ENCODE assay signal across 22 cellular contexts in the genomic region with DNA sequence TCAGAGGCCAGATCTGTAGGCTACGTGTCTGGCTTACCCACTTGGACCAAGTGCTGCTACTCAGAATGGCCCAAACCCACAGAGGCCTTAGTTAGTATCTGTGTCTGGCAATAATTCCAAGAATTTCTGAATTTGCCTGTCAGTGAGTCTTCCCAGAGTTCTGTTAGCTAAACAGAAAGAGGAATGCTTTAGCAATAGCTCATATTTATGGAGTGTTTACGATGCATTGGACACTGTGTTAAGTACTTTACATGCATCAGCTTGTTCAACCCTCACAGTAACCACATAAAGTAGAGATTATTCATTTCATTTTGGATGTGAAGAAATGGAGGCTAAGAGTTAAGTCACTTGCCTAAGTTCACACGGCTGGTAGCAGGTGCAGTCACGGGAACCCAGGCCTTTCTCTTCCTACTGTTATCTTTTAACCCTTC.
A peak's percentile ranks its signal among the peaks of the same experiment; 100 is the strongest.
DNase-seq lines count a peak whose midpoint lies in the region; ATAC-seq, FAIRE-seq and TF ChIP-seq lines count a peak whose summit lies in the region.
"Had no signal": no experiment of that assay in that cellular context is flagged by ENCODE, and none has a peak within 500 bp of the region (broad histone marks: within the 10 kb centered on the region; RNA-seq: fewer than 3 reads in every experiment).

No MANE protein-coding gene starts in this region.

- no peak overlapping the region for H2AFZ ChIP-seq in astrocyte (ENCODE audit: low read depth, low read length)

- no peaks in the 10 kb centered on the region for H4K20me1 ChIP-seq in astrocyte (ENCODE audit: insufficient read depth, low read length)

- no peak overlapping the region for H3K4me3 ChIP-seq in astrocyte (ENCODE audit: insufficient read depth, low read depth, low read length)
- H3K4me3 ChIP-seq: gastrocnemius medialis, spleen, vagina had no signal

- H3K27me3 ChIP-seq in astrocyte (ENCODE audit: insufficient read depth, low read length): no peaks in the 10 kb centered on the region
- H3K27me3 ChIP-seq in foreskin keratinocyte: no peaks in the 10 kb centered on the region
- no peaks in the 10 kb centered on the region for H3K27me3 ChIP-seq in CD4-positive, alpha-beta T cell (ENCODE audit: control insufficient read depth, insufficient read depth, low read length)
- H3K27me3 ChIP-seq: gastrocnemius medialis, spleen, vagina had no signal

- no peak overlapping the region for H3K4me3 Mint-ChIP-seq in astrocyte (ENCODE audit: unreplicated experiment)
- no peak overlapping the region for H3K4me3 Mint-ChIP-seq in CD4-positive, alpha-beta T cell
- no peak overlapping the region for H3K4me3 Mint-ChIP-seq in activated T-helper 2 cell treated with anti-CD3 and anti-CD28 coated beads, Interferon-gamma antibody, Interleukin-2, Interleukin-4, amounts not matched to agents 10 μg/mL and 5 μg/mL and 100 μg/mL, durations not matched to agents 14 hours and 24 hours and 36 hours (ENCODE audit: low read depth)
- H3K4me3 Mint-ChIP-seq: mesothelial cell of epicardium had no signal

- no peak overlapping the region for H3K4me2 ChIP-seq in astrocyte (ENCODE audit: low read length)

- peak overlapping the region; percentile 2 for H3K27ac Mint-ChIP-seq in astrocyte (ENCODE audit: unreplicated experiment)
- H3K27ac Mint-ChIP-seq in CD4-positive, alpha-beta T cell: no peak overlapping the region
- H3K27ac Mint-ChIP-seq in activated T-helper 2 cell treated with anti-CD3 and anti-CD28 coated beads, Interferon-gamma antibody, Interleukin-2, Interleukin-4, amounts not matched to agents 10 μg/mL and 5 μg/mL and 100 μg/mL, durations not matched to agents 14 hours and 24 hours and 36 hours: no peak overlapping the region
- H3K27ac Mint-ChIP-seq: mesothelial cell of epicardium had no signal

- H3K4me1 ChIP-seq in astrocyte (ENCODE audit: insufficient read depth, low read length): no peaks in the 10 kb centered on the region
- H3K4me1 ChIP-seq in foreskin keratinocyte: peaks cover 5% of the 10 kb centered on the region

- H3K9me3 ChIP-seq in astrocyte (ENCODE audit: insufficient read depth, low read depth, low read length): no peaks in the 10 kb centered on the region
- H3K9me3 ChIP-seq in CD4-positive, alpha-beta T cell (ENCODE audit: control insufficient read depth, low read length): no peaks in the 10 kb centered on the region
- H3K9me3 ChIP-seq: gastrocnemius medialis, spleen, vagina had no signal

- H3K27ac ChIP-seq in astrocyte (ENCODE audit: low read depth, low read length) (no peak overlapping the region), foreskin keratinocyte (no peak overlapping the region)
- no peak overlapping the region for H3K27ac ChIP-seq in CD4-positive, alpha-beta T cell (ENCODE audit: low read depth, low read length)
- H3K27ac ChIP-seq: C4-2B, gastrocnemius medialis, vagina, VCaP had no signal

- H3K36me3 Mint-ChIP-seq in astrocyte (ENCODE audit: low read depth, unreplicated experiment): no peaks in the 10 kb centered on the region
- no peaks in the 10 kb centered on the region for H3K36me3 Mint-ChIP-seq in CD4-positive, alpha-beta T cell (ENCODE audit: low read depth)
- H3K36me3 Mint-ChIP-seq in activated T-helper 2 cell treated with anti-CD3 and anti-CD28 coated beads, Interferon-gamma antibody, Interleukin-2, Interleukin-4, amounts not matched to agents 10 μg/mL and 5 μg/mL and 100 μg/mL, durations not matched to agents 14 hours and 24 hours and 36 hours (ENCODE audit: low read depth): peaks cover 3% of the 10 kb centered on the region
- H3K36me3 Mint-ChIP-seq: mesothelial cell of epicardium had no signal

- no peaks in the 10 kb centered on the region for H3K79me2 ChIP-seq in astrocyte (ENCODE audit: insufficient read depth, low read length)

- no peak overlapping the region for H3K9ac ChIP-seq in astrocyte (ENCODE audit: low read length)

- H3K36me3 ChIP-seq in astrocyte (ENCODE audit: insufficient read depth, low read length): no peaks in the 10 kb centered on the region
- H3K36me3 ChIP-seq: gastrocnemius medialis, spleen, vagina had no signal

- H3K27me3 Mint-ChIP-seq in astrocyte (ENCODE audit: low read depth, unreplicated experiment): no peaks in the 10 kb centered on the region
- H3K27me3 Mint-ChIP-seq in CD4-positive, alpha-beta T cell: no peaks in the 10 kb centered on the region
- peaks cover 56% of the 10 kb centered on the region for H3K27me3 Mint-ChIP-seq in activated T-helper 2 cell treated with anti-CD3 and anti-CD28 coated beads, Interferon-gamma antibody, Interleukin-2, Interleukin-4, amounts not matched to agents 10 μg/mL and 5 μg/mL and 100 μg/mL, durations not matched to agents 14 hours and 24 hours and 36 hours (ENCODE audit: low read depth)

- ATAC-seq in foreskin keratinocyte (peak; percentile 74), sciatic nerve (peak; percentile 69), HG03342 (IDR thresholded peaks at IDR 0.05; ENCODE audit: unreplicated experiment) (no peak)
- no peak for ATAC-seq in CD4-positive, alpha-beta T cell (ENCODE audit: poor library complexity)
- ATAC-seq: gastrocnemius medialis; stimulated activated naive CD8-positive, alpha-beta T cell treated with anti-CD3 and anti-CD28 coated beads, Interleukin-15, Interleukin-2, amounts not matched to agents 100 U/mL and 50 U/mL, for 24 hours had no signal

- DNase-seq in GM04503 (ENCODE audit: low read depth) (peak; percentile 99), astrocyte (ENCODE audit: low read depth) (peak; percentile 68), foreskin keratinocyte (peak; percentile 85 to 91), sciatic nerve (ENCODE audit: low spot score) (no peak), cortex of kidney (lab: John Stamatoyannopoulos, UW) (no peak)
- DNase-seq in CD4-positive, alpha-beta T cell: no peak
- no peak for DNase-seq in activated T-helper 2 cell treated with anti-CD3 and anti-CD28 coated beads, Interferon-gamma antibody, Interleukin-2, Interleukin-4, amounts not matched to agents 10 μg/mL and 5 μg/mL and 100 μg/mL, durations not matched to agents 14 hours and 24 hours and 36 hours (ENCODE audit: low spot score)
- DNase-seq: activated CD8-positive, alpha-beta memory T cell treated with anti-CD3 and anti-CD28 coated beads for 24 hours; activated effector memory CD4-positive, alpha-beta T cell treated with Interleukin-2 at 50 U/mL for 16 hours; aorta; DMS79; gastrocnemius medialis; Karpas-422; NCI-H1694 treated with DMSO at 0.1 percent for 48 hours; NCI-H510A treated with DMSO at 0.1 percent for 48 hours; spleen; stimulated activated naive CD8-positive, alpha-beta T cell treated with anti-CD3 and anti-CD28 coated beads, Interleukin-15, Interleukin-2, amounts not matched to agents 100 U/mL and 50 U/mL, for 24 hours had no signal

- no peak for TF ChIP-seq CTCF in astrocyte (IDR thresholded peaks at IDR 0.05; ENCODE audit: insufficient read depth, low read depth, low read length)
- no peak for TF ChIP-seq CTCF in foreskin keratinocyte (conservative IDR thresholded peaks at IDR 0.05)
- TF ChIP-seq CTCF in CD4-positive, alpha-beta T cell (IDR thresholded peaks at IDR 0.05): no peak

- CTCF ChIA-PET in CD4-positive, alpha-beta T cell (lab: Charles Lee): no interaction called here

- POLR2A ChIA-PET in CD4-positive, alpha-beta T cell (lab: Charles Lee): no interaction called here

- intact Hi-C loops in sciatic nerve (cut with DNase I): no loop called here
- intact Hi-C loops in CD4-positive, alpha-beta T cell (cut with DNase I, micrococcal nuclease): loop anchor here in 1 of 2 experiments (10.0 kb wide), 1 partner anchor 141 kb away; no protein-coding TSS in a partner anchor
- intact Hi-C loops in activated T-helper 2 cell treated with anti-CD3 and anti-CD28 coated beads, Interferon-gamma antibody, Interleukin-2, Interleukin-4, amounts not matched to agents 10 μg/mL and 5 μg/mL and 100 μg/mL, durations not matched to agents 14 hours and 24 hours and 36 hours (cut with micrococcal nuclease): loop anchor here (10.0 kb wide), 1 partner anchor 699 kb away; no protein-coding TSS in a partner anchor

- no peaks in the 10 kb centered on the region for H3K4me1 Mint-ChIP-seq in astrocyte (ENCODE audit: low read depth, unreplicated experiment)
- H3K4me1 Mint-ChIP-seq in CD4-positive, alpha-beta T cell (ENCODE audit: low read depth): peaks cover 42% of the 10 kb centered on the region
- peaks cover 28% of the 10 kb centered on the region for H3K4me1 Mint-ChIP-seq in activated T-helper 2 cell treated with anti-CD3 and anti-CD28 coated beads, Interferon-gamma antibody, Interleukin-2, Interleukin-4, amounts not matched to agents 10 μg/mL and 5 μg/mL and 100 μg/mL, durations not matched to agents 14 hours and 24 hours and 36 hours (ENCODE audit: low read depth)

- FAIRE-seq in astrocyte (lab: Jason Lieb, UNC): no peak

- H3K9me3 Mint-ChIP-seq in astrocyte (ENCODE audit: unreplicated experiment): no peaks in the 10 kb centered on the region
- no peaks in the 10 kb centered on the region for H3K9me3 Mint-ChIP-seq in CD4-positive, alpha-beta T cell
- H3K9me3 Mint-ChIP-seq in activated T-helper 2 cell treated with anti-CD3 and anti-CD28 coated beads, Interferon-gamma antibody, Interleukin-2, Interleukin-4, amounts not matched to agents 10 μg/mL and 5 μg/mL and 100 μg/mL, durations not matched to agents 14 hours and 24 hours and 36 hours: no peaks in the 10 kb centered on the region
- H3K9me3 Mint-ChIP-seq: mesothelial cell of epicardium had no signal

Comparison
In these comparisons a context has a peak if more than half of its experiments do, and no peak if none do; other contexts are left out.
1. DNase-seq: peak in GM04503 (single experiment), astrocyte (single experiment) and foreskin keratinocyte (2 of 2); none in sciatic nerve (single experiment), CD4-positive, alpha-beta T cell (0 of 10), cortex of kidney (single experiment) and activated T-helper 2 cell treated with anti-CD3 and anti-CD28 coated beads, Interferon-gamma antibody, Interleukin-2, Interleukin-4, amounts not matched to agents 10 μg/mL and 5 μg/mL and 100 μg/mL, durations not matched to agents 14 hours and 24 hours and 36 hours (single experiment).
2. ATAC-seq: peak in foreskin keratinocyte (single experiment) and sciatic nerve (single experiment); none in CD4-positive, alpha-beta T cell (single experiment) and HG03342 (single experiment).